Comparison of ENCODE assay signal across 27 cellular contexts in the genomic region with DNA sequence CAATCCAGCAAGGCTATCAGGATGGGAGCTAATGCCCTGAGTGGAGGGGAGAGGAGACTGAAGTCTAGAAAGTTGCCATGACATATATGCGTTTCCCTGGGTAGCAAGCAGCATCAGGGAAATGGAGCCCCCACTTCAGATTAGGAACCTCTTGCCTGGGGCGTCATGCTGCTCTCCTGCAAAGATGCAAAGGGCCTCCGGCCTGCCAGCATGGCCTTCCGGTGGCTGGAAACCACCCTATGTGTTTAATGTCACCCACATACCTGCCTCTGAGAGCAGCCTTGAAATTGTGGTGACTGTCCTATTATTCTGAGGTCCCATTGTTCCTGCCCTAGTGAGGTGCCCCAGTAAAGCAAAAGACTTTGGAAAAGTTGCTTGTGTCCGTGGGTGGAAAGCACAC. TPM values are rescaled to one million over a fixed set of nuclear protein-coding genes. Genes with fewer than 3 reads are reported as not detected.
"Had no signal": no experiment of that assay in that cellular context is flagged by ENCODE, and none has a peak within 500 bp of the region (broad histone marks: within the 10 kb centered on the region; RNA-seq: fewer than 3 reads in every experiment).

No MANE protein-coding gene starts in this region.

- H3K36me3 Mint-ChIP-seq: activated CD4-positive, alpha-beta memory T cell treated with anti-CD3 and anti-CD28 coated beads for 36 hours; activated naive CD8-positive, alpha-beta T cell had no signal

- H3K27me3 ChIP-seq: brain microvascular endothelial cell, dorsolateral prefrontal cortex, foreskin keratinocyte, gastrocnemius medialis had no signal

- DNase-seq: activated CD4-positive, alpha-beta memory T cell treated with anti-CD3 and anti-CD28 coated beads for 36 hours; activated CD4-positive, alpha-beta T cell treated with anti-CD3 and anti-CD28 coated beads for 48 hours; activated CD8-positive, alpha-beta T cell treated with anti-CD3 and anti-CD28 coated beads, Interleukin-2, amount 10 ng/mL, durations not matched to agents 7 days and 5 days; activated effector memory CD4-positive, alpha-beta T cell treated with Interleukin-2 at 50 U/mL for 16 hours; activated gamma-delta T cell treated with Interleukin-2 at 50 U/mL for 16 hours; activated naive CD4-positive, alpha-beta T cell treated with anti-CD3 and anti-CD28 coated beads, Interleukin-2, amount 50 U/mL, for 16 hours; activated naive CD4-positive, alpha-beta T cell treated with Interleukin-2 at 50 U/mL for 16 hours; activated T-cell treated with anti-CD3 and anti-CD28 coated beads, Interleukin-2, amount 50 U/mL, for 4 hours; amniotic stem cell; anterior cingulate cortex; brain microvascular endothelial cell; dorsolateral prefrontal cortex; effector memory CD4-positive, alpha-beta T cell; foreskin keratinocyte; gastrocnemius medialis; heart right ventricle; T-helper 2 cell had no signal

- ATAC-seq: activated CD8-positive, alpha-beta T cell treated with anti-CD3 and anti-CD28 coated beads, Interleukin-2, amount 10 ng/mL, durations not matched to agents 7 days and 5 days; activated T-cell treated with anti-CD3 and anti-CD28 coated beads, Interleukin-2, amount 50 U/mL, for 4 hours; activated T-helper 17 cell treated with anti-CD3 and anti-CD28 coated beads, Interleukin-2, amount 50 U/mL, for 72 hours; esophagus mucosa; foreskin keratinocyte; gastrocnemius medialis; heart right ventricle had no signal

- H3K27ac Mint-ChIP-seq: activated CD4-positive, alpha-beta memory T cell treated with anti-CD3 and anti-CD28 coated beads for 36 hours; activated CD8-positive, alpha-beta T cell treated with anti-CD3 and anti-CD28 coated beads, Interleukin-2, amount 10 ng/mL, durations not matched to agents 7 days and 5 days; activated naive CD8-positive, alpha-beta T cell; activated T-helper 17 cell treated with anti-CD3 and anti-CD28 coated beads, Interleukin-2, amount 50 U/mL, for 72 hours; dendritic cell treated with granulocyte-macrophage colony-stimulating factor and Interleukin-4, amounts not matched to agents 40 ng/mL and 50 ng/mL, for 4 days; endodermal cell had no signal

- H3K27me3 Mint-ChIP-seq: activated CD4-positive, alpha-beta memory T cell treated with anti-CD3 and anti-CD28 coated beads for 36 hours had no signal

- H3K9me3 ChIP-seq: gastrocnemius medialis had no signal

- H3K36me3 ChIP-seq: brain microvascular endothelial cell, gastrocnemius medialis, heart right ventricle had no signal

- H3K27ac ChIP-seq: brain microvascular endothelial cell, coronary artery, dorsolateral prefrontal cortex, foreskin keratinocyte, gastrocnemius medialis, heart right ventricle had no signal

- H3K4me1 Mint-ChIP-seq: central memory CD8-positive, alpha-beta T cell had no signal

- FAIRE-seq: astrocyte had no signal

- H3K4me1 ChIP-seq: foreskin keratinocyte had no signal

- H3K4me3 ChIP-seq: coronary artery, dorsolateral prefrontal cortex, gastrocnemius medialis, heart right ventricle had no signal

- H3K9me3 Mint-ChIP-seq: activated T-helper 17 cell treated with anti-CD3 and anti-CD28 coated beads, Interleukin-2, amount 50 U/mL, for 72 hours had no signal

- H3K4me3 Mint-ChIP-seq: activated CD4-positive, alpha-beta memory T cell treated with anti-CD3 and anti-CD28 coated beads for 36 hours; activated CD8-positive, alpha-beta T cell treated with anti-CD3 and anti-CD28 coated beads, Interleukin-2, amount 10 ng/mL, durations not matched to agents 7 days and 5 days; activated naive CD8-positive, alpha-beta T cell; activated T-cell treated with anti-CD3 and anti-CD28 coated beads, Interleukin-2, amount 50 U/mL, for 4 hours; activated T-helper 17 cell treated with anti-CD3 and anti-CD28 coated beads, Interleukin-2, amount 50 U/mL, for 72 hours; central memory CD8-positive, alpha-beta T cell; dendritic cell treated with granulocyte-macrophage colony-stimulating factor and Interleukin-4, amounts not matched to agents 40 ng/mL and 50 ng/mL, for 4 days; endodermal cell; WTC11 had no signal

RNA-seq across cellular contexts. Expression of gene IFI27, which starts 28.9 kb away (rescaled TPM):
- total RNA-seq: epithelial cell of proximal tubule had no signal
